In the genomic region with DNA sequence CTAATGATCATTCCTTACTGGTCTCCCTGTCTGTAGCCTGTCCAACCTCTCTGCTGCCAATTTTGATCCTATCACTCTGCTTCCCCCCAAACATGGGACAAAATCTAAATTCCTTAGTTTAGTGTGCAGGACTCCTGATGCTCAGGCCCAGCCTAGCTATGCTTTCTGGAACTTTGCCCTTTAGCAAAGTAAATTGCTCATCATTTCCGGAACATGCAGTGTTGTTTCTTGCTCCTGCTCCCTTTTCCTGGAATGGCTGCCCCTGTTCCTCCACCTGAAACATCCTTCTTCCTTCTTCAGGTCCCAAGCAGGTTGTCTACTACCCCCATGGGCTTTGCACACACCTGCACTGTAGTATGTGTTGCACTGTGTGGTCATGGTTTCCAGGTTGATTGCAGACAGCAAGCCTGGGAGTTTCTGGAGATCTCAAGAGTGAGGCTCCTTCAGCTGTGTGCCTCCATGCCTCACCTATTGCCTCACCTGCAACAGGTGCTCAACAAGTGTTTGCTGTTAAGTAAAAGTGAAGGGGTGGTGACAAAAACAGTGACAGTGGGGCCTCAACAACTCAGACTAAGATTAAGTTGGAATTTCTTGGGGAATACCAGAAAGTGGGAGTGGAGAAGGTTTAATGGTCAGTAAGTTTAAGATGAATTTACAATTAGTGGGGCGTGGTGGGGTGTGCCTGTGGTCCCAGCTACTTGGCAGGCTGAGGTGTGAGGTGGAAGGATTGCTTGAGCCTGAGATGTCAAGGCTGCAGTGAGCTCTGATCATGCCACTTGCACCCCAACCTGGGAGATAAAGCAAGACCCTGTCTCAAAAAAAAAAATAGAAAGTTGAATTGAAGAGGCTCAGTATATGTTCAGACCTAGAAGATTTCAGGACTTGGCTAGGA, we compare ENCODE assay signal across 23 cellular contexts.
DNase-seq lines count a peak whose midpoint lies in the region; ATAC-seq, FAIRE-seq and TF ChIP-seq lines count a peak whose summit lies in the region.
"Had no signal": no experiment of that assay in that cellular context is flagged by ENCODE, and none has a peak within 500 bp of the region (broad histone marks: within the 10 kb centered on the region; RNA-seq: fewer than 3 reads in every experiment).

No MANE protein-coding gene starts in this region.

- no peak overlapping the region for H3K27ac ChIP-seq in lung (ENCODE audit: low read depth in 1 of 2, low read length in 1 of 2)
- H3K27ac ChIP-seq: KMS-11 had no signal

- intact Hi-C loops in activated naive CD4-positive, alpha-beta T cell treated with anti-CD3 and anti-CD28 coated beads for 36 hours (cut with micrococcal nuclease): loop anchor here (10.0 kb wide), 2 partner anchors 612 to 648 kb away; no protein-coding TSS in a partner anchor

- H3K4me1 Mint-ChIP-seq in activated naive CD8-positive, alpha-beta T cell treated with anti-CD3 and anti-CD28 coated beads, Interleukin-2, amount 10 ng/mL, durations not matched to agents 7 days and 5 days: peaks cover 21% of the 10 kb centered on the region
- peaks cover 15% of the 10 kb centered on the region for H3K4me1 Mint-ChIP-seq in activated naive CD8-positive, alpha-beta T cell treated with anti-CD3 and anti-CD28 coated beads, Interleukin-2, amount 50 U/mL, for 24 hours
- H3K4me1 Mint-ChIP-seq in activated T-helper 17 cell treated with anti-CD3 and anti-CD28 coated beads, Interleukin-2, amount 50 U/mL, for 72 hours: peaks cover 19% of the 10 kb centered on the region
- peaks cover 7% of the 10 kb centered on the region for H3K4me1 Mint-ChIP-seq in activated naive CD4-positive, alpha-beta T cell treated with anti-CD3 and anti-CD28 coated beads for 36 hours (ENCODE audit: low read depth)
- H3K4me1 Mint-ChIP-seq in activated T-cell treated with anti-CD3 and anti-CD28 coated beads, Interleukin-2, amount 50 U/mL, for 72 hours (ENCODE audit: low read depth): peaks cover 13% of the 10 kb centered on the region

- peak overlapping the region; percentile 17 for H3K27ac Mint-ChIP-seq in activated naive CD8-positive, alpha-beta T cell treated with anti-CD3 and anti-CD28 coated beads, Interleukin-2, amount 10 ng/mL, durations not matched to agents 7 days and 5 days
- H3K27ac Mint-ChIP-seq in activated naive CD8-positive, alpha-beta T cell treated with anti-CD3 and anti-CD28 coated beads, Interleukin-2, amount 50 U/mL, for 24 hours: no peak overlapping the region
- H3K27ac Mint-ChIP-seq in activated T-helper 17 cell treated with anti-CD3 and anti-CD28 coated beads, Interleukin-2, amount 50 U/mL, for 72 hours: peak overlapping the region; percentile 46
- no peak overlapping the region for H3K27ac Mint-ChIP-seq in activated naive CD4-positive, alpha-beta T cell treated with anti-CD3 and anti-CD28 coated beads for 36 hours
- no peak overlapping the region for H3K27ac Mint-ChIP-seq in activated T-cell treated with anti-CD3 and anti-CD28 coated beads, Interleukin-2, amount 50 U/mL, for 72 hours

- H3K27me3 Mint-ChIP-seq in activated naive CD8-positive, alpha-beta T cell treated with anti-CD3 and anti-CD28 coated beads, Interleukin-2, amount 10 ng/mL, durations not matched to agents 7 days and 5 days: no peaks in the 10 kb centered on the region
- H3K27me3 Mint-ChIP-seq in activated naive CD8-positive, alpha-beta T cell treated with anti-CD3 and anti-CD28 coated beads, Interleukin-2, amount 50 U/mL, for 24 hours: no peaks in the 10 kb centered on the region
- no peaks in the 10 kb centered on the region for H3K27me3 Mint-ChIP-seq in activated T-helper 17 cell treated with anti-CD3 and anti-CD28 coated beads, Interleukin-2, amount 50 U/mL, for 72 hours
- H3K27me3 Mint-ChIP-seq in activated naive CD4-positive, alpha-beta T cell treated with anti-CD3 and anti-CD28 coated beads for 36 hours (ENCODE audit: low read depth): no peaks in the 10 kb centered on the region
- H3K27me3 Mint-ChIP-seq in activated T-cell treated with anti-CD3 and anti-CD28 coated beads, Interleukin-2, amount 50 U/mL, for 72 hours (ENCODE audit: low read depth): no peaks in the 10 kb centered on the region
- H3K27me3 Mint-ChIP-seq: CD4-positive, alpha-beta memory T cell had no signal

- H3K4me1 ChIP-seq in lung (ENCODE audit: control insufficient read depth in 2 of 2, insufficient read depth in 2 of 2, low read length in 2 of 2): no peaks in the 10 kb centered on the region

- WGBS in lung, 2 donors: 70 to 88% methylated on average over 2 of the region's 2 CpGs

- no peak overlapping the region for H3K4me3 Mint-ChIP-seq in activated naive CD8-positive, alpha-beta T cell treated with anti-CD3 and anti-CD28 coated beads, Interleukin-2, amount 10 ng/mL, durations not matched to agents 7 days and 5 days
- no peak overlapping the region for H3K4me3 Mint-ChIP-seq in activated naive CD8-positive, alpha-beta T cell treated with anti-CD3 and anti-CD28 coated beads, Interleukin-2, amount 50 U/mL, for 24 hours
- H3K4me3 Mint-ChIP-seq in activated T-helper 17 cell treated with anti-CD3 and anti-CD28 coated beads, Interleukin-2, amount 50 U/mL, for 72 hours: no peak overlapping the region
- H3K4me3 Mint-ChIP-seq in activated naive CD4-positive, alpha-beta T cell treated with anti-CD3 and anti-CD28 coated beads for 36 hours: no peak overlapping the region
- H3K4me3 Mint-ChIP-seq in activated T-cell treated with anti-CD3 and anti-CD28 coated beads, Interleukin-2, amount 50 U/mL, for 72 hours: no peak overlapping the region
- H3K4me3 Mint-ChIP-seq: CD4-positive, alpha-beta memory T cell had no signal

- H3K36me3 ChIP-seq in lung (ENCODE audit: control insufficient read depth in 2 of 2, insufficient read depth in 2 of 2, low read length in 2 of 2): no peaks in the 10 kb centered on the region

- peaks cover 6% of the 10 kb centered on the region for H3K36me3 Mint-ChIP-seq in activated naive CD8-positive, alpha-beta T cell treated with anti-CD3 and anti-CD28 coated beads, Interleukin-2, amount 10 ng/mL, durations not matched to agents 7 days and 5 days
- H3K36me3 Mint-ChIP-seq in activated naive CD8-positive, alpha-beta T cell treated with anti-CD3 and anti-CD28 coated beads, Interleukin-2, amount 50 U/mL, for 24 hours (ENCODE audit: low read depth): no peaks in the 10 kb centered on the region
- H3K36me3 Mint-ChIP-seq in activated T-helper 17 cell treated with anti-CD3 and anti-CD28 coated beads, Interleukin-2, amount 50 U/mL, for 72 hours (ENCODE audit: low read depth): no peaks in the 10 kb centered on the region
- no peaks in the 10 kb centered on the region for H3K36me3 Mint-ChIP-seq in activated naive CD4-positive, alpha-beta T cell treated with anti-CD3 and anti-CD28 coated beads for 36 hours (ENCODE audit: low read depth)
- peaks cover 0 to 2% of the 10 kb centered on the region in 2 donors for H3K36me3 Mint-ChIP-seq in activated T-cell treated with anti-CD3 and anti-CD28 coated beads, Interleukin-2, amount 50 U/mL, for 72 hours (ENCODE audit: insufficient read depth in 2 of 2)
- H3K36me3 Mint-ChIP-seq: CD4-positive, alpha-beta memory T cell had no signal

- TF ChIP-seq CTCF in lung (IDR thresholded peaks at IDR 0.05; ENCODE audit: control extremely low read depth, extremely low read depth): no peak

- ATAC-seq in activated naive CD8-positive, alpha-beta T cell treated with anti-CD3 and anti-CD28 coated beads, Interleukin-2, amount 10 ng/mL, durations not matched to agents 7 days and 5 days (ENCODE audit: low read depth): no peak
- no peak for ATAC-seq in activated naive CD8-positive, alpha-beta T cell treated with anti-CD3 and anti-CD28 coated beads, Interleukin-2, amount 50 U/mL, for 24 hours
- no peak for ATAC-seq in activated T-helper 17 cell treated with anti-CD3 and anti-CD28 coated beads, Interleukin-2, amount 50 U/mL, for 72 hours (replicated peaks)
- ATAC-seq in lung (ENCODE audit: insufficient read depth, low FRiP score) (peak; percentile 15), HG03045 (IDR thresholded peaks at IDR 0.05; ENCODE audit: unreplicated experiment) (no peak)
- ATAC-seq in activated T-cell treated with anti-CD3 and anti-CD28 coated beads, Interleukin-2, amount 50 U/mL, for 72 hours (replicated peaks in 1 of 2): no peak
- ATAC-seq: PC-3 had no signal

- peaks cover 0 to 2% of the 10 kb centered on the region in 2 donors for H3K9me3 ChIP-seq in lung (ENCODE audit: control insufficient read depth in 2 of 2, insufficient read depth in 1 of 2, low read length in 1 of 2)

- POLR2A ChIA-PET in activated naive CD8-positive, alpha-beta T cell treated with anti-CD3 and anti-CD28 coated beads, Interleukin-2, amount 10 ng/mL, durations not matched to agents 7 days and 5 days (lab: Charles Lee): interaction anchor here (0.7 kb wide), 1 partner anchor 18 kb away, joined by 3 read pairs; no protein-coding TSS in a partner anchor

- peaks cover 9% of the 10 kb centered on the region for H3K9me3 Mint-ChIP-seq in activated naive CD8-positive, alpha-beta T cell treated with anti-CD3 and anti-CD28 coated beads, Interleukin-2, amount 10 ng/mL, durations not matched to agents 7 days and 5 days
- H3K9me3 Mint-ChIP-seq in activated naive CD8-positive, alpha-beta T cell treated with anti-CD3 and anti-CD28 coated beads, Interleukin-2, amount 50 U/mL, for 24 hours: peaks cover 4% of the 10 kb centered on the region
- H3K9me3 Mint-ChIP-seq in activated T-helper 17 cell treated with anti-CD3 and anti-CD28 coated beads, Interleukin-2, amount 50 U/mL, for 72 hours: no peaks in the 10 kb centered on the region
- peaks cover 6% of the 10 kb centered on the region for H3K9me3 Mint-ChIP-seq in activated naive CD4-positive, alpha-beta T cell treated with anti-CD3 and anti-CD28 coated beads for 36 hours
- H3K9me3 Mint-ChIP-seq in activated T-cell treated with anti-CD3 and anti-CD28 coated beads, Interleukin-2, amount 50 U/mL, for 72 hours: peaks cover 0 to 2% of the 10 kb centered on the region in 2 donors

- CTCF ChIA-PET in activated naive CD4-positive, alpha-beta T cell treated with anti-CD3 and anti-CD28 coated beads for 36 hours (lab: Charles Lee): interaction anchor here (0.5 kb wide), 1 partner anchor 34 kb away, joined by 3 read pairs; no protein-coding TSS in a partner anchor

- FAIRE-seq in GM19239 (lab: Jason Lieb, UNC): no peak
- FAIRE-seq: GM12892, GM18507 had no signal

- H3K27me3 ChIP-seq in lung (ENCODE audit: control insufficient read depth, insufficient read depth): no peaks in the 10 kb centered on the region

- DNase-seq in activated naive CD8-positive, alpha-beta T cell treated with anti-CD3 and anti-CD28 coated beads, Interleukin-2, amount 10 ng/mL, durations not matched to agents 7 days and 5 days: no peak
- no peak for DNase-seq in activated naive CD8-positive, alpha-beta T cell treated with anti-CD3 and anti-CD28 coated beads, Interleukin-2, amount 50 U/mL, for 24 hours
- no peak for DNase-seq in lung (ENCODE audit: low spot score)
- DNase-seq in activated naive CD4-positive, alpha-beta T cell treated with anti-CD3 and anti-CD28 coated beads for 36 hours: no peak
- no peak for DNase-seq in activated T-cell treated with anti-CD3 and anti-CD28 coated beads, Interleukin-2, amount 50 U/mL, for 72 hours
- DNase-seq in GM19239 (ENCODE audit: insufficient read length, low spot score): no peak
- DNase-seq: 8988T; Calu3; CD4-positive, alpha-beta memory T cell; H7; NCI-H1092; NCI-H1436 treated with DMSO at 0.1 percent for 48 hours; NCI-H2029; NCI-H2171; NCI-H526; PC-3; RPMI8226; SHP77 treated with DMSO at 0.1 percent for 48 hours had no signal

- H3K4me3 ChIP-seq in lung: no peak overlapping the region

Comparison
In these comparisons a context has a peak if more than half of its experiments do, and no peak if none do; other contexts are left out.
1. H3K27ac Mint-ChIP-seq: peak in activated naive CD8-positive, alpha-beta T cell treated with anti-CD3 and anti-CD28 coated beads, Interleukin-2, amount 10 ng/mL, durations not matched to agents 7 days and 5 days (single experiment) and activated T-helper 17 cell treated with anti-CD3 and anti-CD28 coated beads, Interleukin-2, amount 50 U/mL, for 72 hours (single experiment); none in activated naive CD8-positive, alpha-beta T cell treated with anti-CD3 and anti-CD28 coated beads, Interleukin-2, amount 50 U/mL, for 24 hours (single experiment), activated naive CD4-positive, alpha-beta T cell treated with anti-CD3 and anti-CD28 coated beads for 36 hours (single experiment) and activated T-cell treated with anti-CD3 and anti-CD28 coated beads, Interleukin-2, amount 50 U/mL, for 72 hours (single experiment).